ENCODE assay signal across 9 cellular contexts in genomic region chr20:32360333-32360634, GRCh38.
DNase-seq lines count a peak whose midpoint lies in the region; ATAC-seq and TF ChIP-seq lines count a peak whose summit lies in the region.
"Had no signal": no experiment of that assay in that cellular context is flagged by ENCODE, and none has a peak within 500 bp of the region (broad histone marks: within the 10 kb centered on the region; RNA-seq: fewer than 3 reads in every experiment).

No MANE protein-coding gene starts in this region.

- POLR2A ChIA-PET in AG04449 (lab: Yijun Ruan, JAX) = no interaction called here

- 0 out of 2 replicates have a peak, but pooled peaks cover 9% of the 10 kb centered on the region for H3K36me3 ChIP-seq in KOPT-K1 (ENCODE audit: insufficient read depth, low read length)

- H3K4me3 ChIP-seq in AG04449 (ENCODE audit: low read depth, low read length) = peak overlapping the region; percentile 91

- no peaks in the 10 kb centered on the region for H3K9me3 Mint-ChIP-seq in central memory CD8-positive, alpha-beta T cell
- no peaks in the 10 kb centered on the region for H3K9me3 Mint-ChIP-seq in nephron

- peaks cover 58% of the 10 kb centered on the region for H3K4me1 Mint-ChIP-seq in central memory CD8-positive, alpha-beta T cell
- H3K4me1 Mint-ChIP-seq in nephron = peaks cover 51% of the 10 kb centered on the region

- no peak for ATAC-seq in central memory CD8-positive, alpha-beta T cell (replicated peaks; ENCODE audit: extremely low read depth, poor library complexity, severe bottlenecking)
- ATAC-seq in GM18511 (IDR thresholded peaks at IDR 0.05; ENCODE audit: unreplicated experiment) = no peak

- no peaks in the 10 kb centered on the region for H3K9me3 ChIP-seq in KOPT-K1 (ENCODE audit: insufficient read depth, low read length, poor library complexity, severe bottlenecking)

- no peak for TF ChIP-seq CTCF in AG04449 (IDR thresholded peaks at IDR 0.05; ENCODE audit: insufficient read depth, low read length, missing control alignments)
- TF ChIP-seq CTCF in nephron (IDR thresholded peaks at IDR 0.05; ENCODE audit: unreplicated experiment in 3 of 3) = no peak

- peak overlapping the region; percentile 90 for H3K27ac Mint-ChIP-seq in central memory CD8-positive, alpha-beta T cell (ENCODE audit: low read depth)
- H3K27ac Mint-ChIP-seq in nephron = peak overlapping the region; percentile 84 to 91 (median 89)

- peak overlapping the region; percentile 87 for H3K4me3 Mint-ChIP-seq in central memory CD8-positive, alpha-beta T cell
- peak overlapping the region; percentile 85 to 94 (median 89) for H3K4me3 Mint-ChIP-seq in nephron

- peaks cover 13% of the 10 kb centered on the region for H3K36me3 Mint-ChIP-seq in central memory CD8-positive, alpha-beta T cell (ENCODE audit: insufficient read depth)
- no peaks in the 10 kb centered on the region for H3K36me3 Mint-ChIP-seq in nephron (ENCODE audit: low read depth)

- no peaks in the 10 kb centered on the region for H3K27me3 Mint-ChIP-seq in central memory CD8-positive, alpha-beta T cell
- H3K27me3 Mint-ChIP-seq in nephron (ENCODE audit: low read depth) = no peaks in the 10 kb centered on the region

- DNase-seq in AG04449 (ENCODE audit: low read depth, low spot score) (no peak), DMS79 treated with DMSO at 0.1 percent for 48 hours (lab: John Stamatoyannopoulos, UW) (no peak), D341Med (ENCODE audit: low spot score) (no peak), GOT3 (lab: John Stamatoyannopoulos, UW) (no peak)
- no peak for DNase-seq in central memory CD8-positive, alpha-beta T cell (ENCODE audit: low spot score in 2 of 2)
- DNase-seq: GDM1 had no signal

- CTCF ChIA-PET in AG04449 (lab: Yijun Ruan, JAX) = interaction anchor here (1.8 kb wide), 1 partner anchor 24 kb away, joined by 8 read pairs; no protein-coding TSS in a partner anchor

- peak overlapping the region; percentile 97 for H3K27ac ChIP-seq in KOPT-K1 (ENCODE audit: low read depth, low read length, poor library complexity, severe bottlenecking)
